Comparison of ENCODE assay signal across 24 cellular contexts in the genomic region with DNA sequence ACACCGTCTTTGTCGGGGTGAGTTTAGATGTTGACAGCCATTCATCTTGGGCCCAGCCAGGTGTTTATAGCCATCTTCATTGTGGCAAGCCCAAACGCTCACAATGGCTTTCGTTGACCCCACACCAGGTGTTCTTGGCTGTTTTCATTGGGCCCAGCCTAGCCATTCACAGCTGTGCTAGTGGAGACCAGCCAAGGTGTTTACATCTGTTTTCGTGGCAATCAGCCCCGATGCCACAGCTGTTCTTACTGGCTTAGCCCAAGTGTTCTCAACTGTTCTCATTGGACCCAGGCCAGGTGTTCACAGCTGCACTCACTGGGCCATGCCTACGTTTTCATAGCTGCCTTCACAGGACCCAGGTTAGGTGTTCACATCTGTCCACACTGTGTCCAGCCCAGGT. TPM values are rescaled to one million over a fixed set of nuclear protein-coding genes. Genes with fewer than 3 reads are reported as not detected.
A peak's percentile ranks its signal among the peaks of the same experiment; 100 is the strongest.
DNase-seq lines count a peak whose midpoint lies in the region; ATAC-seq and TF ChIP-seq lines count a peak whose summit lies in the region.
"Had no signal": no experiment of that assay in that cellular context is flagged by ENCODE, and none has a peak within 500 bp of the region (broad histone marks: within the 10 kb centered on the region; RNA-seq: fewer than 3 reads in every experiment).

No MANE protein-coding gene starts in this region.

- H2AK5ac ChIP-seq in trophoblast cell (ENCODE audit: low read length) = no peak overlapping the region

- H2AFZ ChIP-seq in MM.1S (ENCODE audit: low read length) (no peak overlapping the region), trophoblast cell (ENCODE audit: insufficient read depth, low read length, poor library complexity) (no peak overlapping the region)
- H2AFZ ChIP-seq: GM23248 had no signal

- H3F3A ChIP-seq in MM.1S (ENCODE audit: insufficient read depth, low read length) = no peaks in the 10 kb centered on the region

- H3K36me3 ChIP-seq in MM.1S (replicated peaks; ENCODE audit: insufficient read depth, low read length) (no peaks in the 10 kb centered on the region), trophoblast cell (ENCODE audit: control insufficient read depth in 1 of 2, insufficient read depth in 2 of 2, low read length in 2 of 2) (no peaks in the 10 kb centered on the region)
- H3K36me3 ChIP-seq: BE2C; BLaER1 treated with 17β-estradiol and CSF1 and Interleukin-3, amounts not matched to agents 10 nM and 100 nM had no signal

- peak; percentile 9 for DNase-seq in DMS53 (lab: John Stamatoyannopoulos, UW)
- no peak for DNase-seq in DMS53 treated with DMSO at 0.1 percent for 48 hours (lab: John Stamatoyannopoulos, UW; ENCODE audit: unreplicated experiment)
- peak; percentile 8 for DNase-seq in MM.1S
- DNase-seq in RPMI8226 = peak; percentile 42
- no peak for DNase-seq in trophoblast cell
- DNase-seq in KBM-7 = no peak
- DNase-seq: 8988T; ACHN; AML-193; BE2C; CD4-positive, alpha-beta T cell; CD8-positive, alpha-beta memory T cell; DMS153; DMS79 treated with DMSO at 0.1 percent for 48 hours; GF-D8; GM23248; H7; HCEC 1CT had no signal

- no peak overlapping the region for H2BK5ac ChIP-seq in trophoblast cell (ENCODE audit: low read depth, low read length, poor library complexity)

- no peak overlapping the region for H3K9ac ChIP-seq in MM.1S (ENCODE audit: low read length)
- peak overlapping the region; percentile 43 for H3K9ac ChIP-seq in trophoblast cell (ENCODE audit: low read length)
- H3K9ac ChIP-seq: BLaER1 treated with 17β-estradiol and CSF1 and Interleukin-3, amounts not matched to agents 10 nM and 100 nM; GM23248 had no signal

- no peaks in the 10 kb centered on the region for H3K4me1 ChIP-seq in MM.1S (ENCODE audit: low read length)
- H3K4me1 ChIP-seq in trophoblast cell (ENCODE audit: control insufficient read depth in 1 of 2, insufficient read depth in 2 of 2, low read length in 2 of 2) = no peaks in the 10 kb centered on the region
- H3K4me1 ChIP-seq: A549; BE2C; BLaER1 treated with 17β-estradiol and CSF1 and Interleukin-3, amounts not matched to agents 10 nM and 100 nM had no signal

- no peaks in the 10 kb centered on the region for H3K9me3 ChIP-seq in MM.1S (replicated peaks; ENCODE audit: insufficient read depth, low read length)
- H3K9me3 ChIP-seq in trophoblast cell (ENCODE audit: insufficient read depth, low read depth, low read length) = peaks cover 69% of the 10 kb centered on the region
- H3K9me3 ChIP-seq: A549, BE2C had no signal

- H2BK120ac ChIP-seq in trophoblast cell (ENCODE audit: insufficient read depth, low read length, poor library complexity) = no peak overlapping the region

- no peak overlapping the region for H3K4ac ChIP-seq in trophoblast cell (ENCODE audit: low read depth, low read length)

- H4K91ac ChIP-seq in trophoblast cell (ENCODE audit: low read depth, low read length) = no peak overlapping the region

- no peaks in the 10 kb centered on the region for H3K27me3 ChIP-seq in MM.1S (replicated peaks; ENCODE audit: insufficient read depth, low read length)
- no peaks in the 10 kb centered on the region for H3K27me3 ChIP-seq in trophoblast cell (ENCODE audit: insufficient read depth, low read length)
- H3K27me3 ChIP-seq: BE2C; BLaER1 treated with 17β-estradiol and CSF1 and Interleukin-3, amounts not matched to agents 10 nM and 100 nM had no signal

- H3K14ac ChIP-seq in trophoblast cell (ENCODE audit: low read length) = no peak overlapping the region

- H3K4me3 ChIP-seq in MM.1S (ENCODE audit: low read length) (no peak overlapping the region), trophoblast cell (ENCODE audit: low read depth, low read length) (no peak overlapping the region)
- H3K4me3 ChIP-seq: A549; BLaER1 treated with 17β-estradiol and CSF1 and Interleukin-3, amounts not matched to agents 10 nM and 100 nM; GM23248 had no signal

- WGBS in trophoblast cell (ENCODE audit: extremely low coverage, insufficient coverage, insufficient read length) = no CpG with 5 or more reads among the region's 7 CpGs

- H3K27ac ChIP-seq in MM.1S (ENCODE audit: low read length) = no peak overlapping the region
- no peak overlapping the region for H3K27ac ChIP-seq in trophoblast cell (ENCODE audit: low read depth, low read length)
- H3K27ac ChIP-seq: A549; BLaER1 treated with 17β-estradiol and CSF1 and Interleukin-3, amounts not matched to agents 10 nM and 100 nM; GM23248 had no signal

- no peak overlapping the region for H3K18ac ChIP-seq in trophoblast cell (ENCODE audit: low read length)

- no peak overlapping the region for H3K23ac ChIP-seq in trophoblast cell (ENCODE audit: low read length)

- TF ChIP-seq CTCF in MM.1S (IDR thresholded peaks at IDR 0.05; ENCODE audit: low read length) = no peak

- no peak overlapping the region for H3K4me2 ChIP-seq in MM.1S (ENCODE audit: low read depth, low read length)
- no peak overlapping the region for H3K4me2 ChIP-seq in trophoblast cell (ENCODE audit: low read length)
- H3K4me2 ChIP-seq: A549; BLaER1 treated with 17β-estradiol and CSF1 and Interleukin-3, amounts not matched to agents 10 nM and 100 nM had no signal

- no peak overlapping the region for H4K12ac ChIP-seq in trophoblast cell (ENCODE audit: low read depth, low read length)

- no peak overlapping the region for H2BK12ac ChIP-seq in trophoblast cell (ENCODE audit: low read length)

- no peaks in the 10 kb centered on the region for H3K9me2 ChIP-seq in MM.1S (replicated peaks; ENCODE audit: insufficient read depth, low read length)

- H3K79me2 ChIP-seq in MM.1S (ENCODE audit: low read length) (no peaks in the 10 kb centered on the region), trophoblast cell (ENCODE audit: control insufficient read depth, insufficient read depth, low read length, poor library complexity) (no peaks in the 10 kb centered on the region)

- no peak overlapping the region for H4K8ac ChIP-seq in trophoblast cell (ENCODE audit: low read depth, low read length)

- no peak for ATAC-seq in GM18868 (IDR thresholded peaks at IDR 0.05; ENCODE audit: unreplicated experiment)
- ATAC-seq in HG03457 (IDR thresholded peaks at IDR 0.05; ENCODE audit: unreplicated experiment) = no peak
- ATAC-seq: A549 had no signal

- no peaks in the 10 kb centered on the region for H3K79me1 ChIP-seq in trophoblast cell (ENCODE audit: low read length)

- no peaks in the 10 kb centered on the region for H4K20me1 ChIP-seq in MM.1S (ENCODE audit: insufficient read depth, low read length)
- H4K20me1 ChIP-seq: BLaER1 treated with 17β-estradiol and CSF1 and Interleukin-3, amounts not matched to agents 10 nM and 100 nM had no signal

- in situ Hi-C loops in KBM-7 (cut with MboI; ENCODE audit: low pct_unique_long_range_greater_than_20kb, low sequenced_read_pairs) = no loop called here

RNA-seq across cellular contexts. Expression of a gene that starts 7.7 kb away (rescaled TPM):
- polyA plus RNA-seq in trophoblast cell (2013) = not detected in 2 replicates
- polyA plus RNA-seq: CD14-positive monocyte; CD8-positive, alpha-beta memory T cell; GM23248; H1 had no signal

RNA-seq across cellular contexts. Expression of a gene that starts 53.5 kb away (rescaled TPM):
- polyA plus RNA-seq in trophoblast cell (2013) = not detected in 2 replicates
- polyA plus RNA-seq: A549, CD14-positive monocyte, GM23248, H1 had no signal

Comparison
In these comparisons a context has a peak if more than half of its experiments do, and no peak if none do; other contexts are left out.
1. DNase-seq: peak in DMS53 (single experiment), MM.1S (single experiment) and RPMI8226 (single experiment); none in DMS53 treated with DMSO at 0.1 percent for 48 hours (single experiment), trophoblast cell (0 of 2) and KBM-7 (single experiment).